ENCODE assay signal across 18 cellular contexts in the genomic region with DNA sequence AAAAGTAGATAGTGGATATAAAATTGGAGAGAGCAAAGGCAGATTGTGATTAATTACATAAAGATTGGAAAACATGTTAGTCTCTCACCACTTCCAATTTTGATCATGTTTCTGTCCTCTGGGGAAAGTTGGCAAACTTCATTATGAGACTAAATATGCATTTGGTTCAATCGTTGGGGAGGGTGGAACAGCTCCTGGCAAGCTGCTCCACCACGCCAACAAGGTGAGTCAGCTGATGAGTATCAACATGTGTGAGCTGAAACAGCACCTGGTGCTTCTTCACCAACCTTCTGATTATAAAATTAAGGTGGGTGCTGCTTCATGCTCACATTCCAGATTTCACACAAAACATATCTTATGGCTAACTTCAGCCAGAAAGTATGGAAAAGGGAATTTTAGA.
DNase-seq lines count a peak whose midpoint lies in the region; ATAC-seq and TF ChIP-seq lines count a peak whose summit lies in the region.
"Had no signal": no experiment of that assay in that cellular context is flagged by ENCODE, and none has a peak within 500 bp of the region (broad histone marks: within the 10 kb centered on the region; RNA-seq: fewer than 3 reads in every experiment).

No MANE protein-coding gene starts in this region.

- H3K4me3 ChIP-seq in SK-N-SH (ENCODE audit: low read depth in 2 of 2, low read length in 1 of 2) (no peak overlapping the region), GM23338 (no peak overlapping the region)
- H3K4me3 ChIP-seq: A549, GM12878 had no signal

- H3F3A ChIP-seq in SK-N-SH (replicated peaks; ENCODE audit: insufficient read depth), result no peaks in the 10 kb centered on the region
- H3F3A ChIP-seq in GM23338 (replicated peaks; ENCODE audit: low read depth), result no peaks in the 10 kb centered on the region

- ATAC-seq in SK-N-SH treated with all-trans-retinoic acid at 6 μM for 48 hours (no peak), GM23338 (no peak)
- no peak for ATAC-seq in activated naive CD4-positive, alpha-beta T cell treated with anti-CD3 and anti-CD28 coated beads, Interleukin-2, amount 50 U/mL, for 72 hours
- ATAC-seq: A549, GM12878 had no signal

- H3K27me3 Mint-ChIP-seq in GM23338 (ENCODE audit: insufficient read depth, low read depth, poor library complexity), result no peaks in the 10 kb centered on the region

- no peak for TF ChIP-seq RAD21 in SK-N-SH (IDR thresholded peaks at IDR 0.05; ENCODE audit: low read length)

- H3K27ac Mint-ChIP-seq in activated naive CD4-positive, alpha-beta T cell treated with anti-CD3 and anti-CD28 coated beads, Interleukin-2, amount 50 U/mL, for 72 hours, result no peak overlapping the region
- H3K27ac Mint-ChIP-seq in GM23338, result no peak overlapping the region
- H3K27ac Mint-ChIP-seq: CD14-positive monocyte had no signal

- no peak overlapping the region for H3K4me3 Mint-ChIP-seq in GM23338
- H3K4me3 Mint-ChIP-seq: CD14-positive monocyte had no signal

- H2AFZ ChIP-seq in SK-N-SH (ENCODE audit: low read depth), result no peak overlapping the region
- H2AFZ ChIP-seq in GM23338, result no peak overlapping the region

- TF ChIP-seq CTCF in SK-N-SH (IDR thresholded peaks at IDR 0.05) (no peak), GM23338 (conservative IDR thresholded peaks at IDR 0.05; ENCODE audit: low read depth in 2 of 2) (no peak)

- no peaks in the 10 kb centered on the region for H3K36me3 ChIP-seq in SK-N-SH (replicated peaks in 1 of 2; ENCODE audit: control insufficient read depth in 1 of 2, insufficient read depth in 2 of 2, low read length in 1 of 2)
- no peaks in the 10 kb centered on the region for H3K36me3 ChIP-seq in GM23338 (ENCODE audit: insufficient read depth)

- no peaks in the 10 kb centered on the region for H3K4me1 ChIP-seq in SK-N-SH (ENCODE audit: control insufficient read depth in 1 of 2, insufficient read depth in 2 of 2, low read depth in 1 of 2, low read length in 1 of 2)
- H3K4me1 ChIP-seq in GM23338 (ENCODE audit: insufficient read depth), result no peaks in the 10 kb centered on the region

- H3K4me1 Mint-ChIP-seq in GM23338, result no peaks in the 10 kb centered on the region
- H3K4me1 Mint-ChIP-seq: CD14-positive monocyte had no signal

- TF ChIP-seq EP300 in SK-N-SH (IDR thresholded peaks at IDR 0.05; ENCODE audit: borderline replicate concordance in 1 of 2, low read depth in 1 of 2, low read length in 1 of 2), result no peak

- peaks cover 5 to 12% of the 10 kb centered on the region in 2 donors for H3K9me3 Mint-ChIP-seq in activated naive CD4-positive, alpha-beta T cell treated with anti-CD3 and anti-CD28 coated beads, Interleukin-2, amount 50 U/mL, for 72 hours
- no peaks in the 10 kb centered on the region for H3K9me3 Mint-ChIP-seq in GM23338

- H3K9me3 ChIP-seq in SK-N-SH, result no peaks in the 10 kb centered on the region
- H3K9me3 ChIP-seq: A549 had no signal

- 14% methylated on average over 2 of the region's 2 CpGs for WGBS in SK-N-SH (ENCODE audit: low lambda C conversion rate)

- H4K20me1 ChIP-seq in SK-N-SH (ENCODE audit: insufficient read depth) (no peaks in the 10 kb centered on the region), GM23338 (replicated peaks; ENCODE audit: insufficient read depth) (no peaks in the 10 kb centered on the region)

- H3K27me3 ChIP-seq in SK-N-SH (ENCODE audit: insufficient read depth) (no peaks in the 10 kb centered on the region), GM23338 (ENCODE audit: insufficient read depth) (no peaks in the 10 kb centered on the region)

- no peaks in the 10 kb centered on the region for H3K36me3 Mint-ChIP-seq in activated naive CD4-positive, alpha-beta T cell treated with anti-CD3 and anti-CD28 coated beads, Interleukin-2, amount 50 U/mL, for 72 hours
- no peaks in the 10 kb centered on the region for H3K36me3 Mint-ChIP-seq in GM23338 (ENCODE audit: low read depth)
- H3K36me3 Mint-ChIP-seq: CD14-positive monocyte had no signal

- CTCF ChIA-PET in SK-N-SH (lab: Yijun Ruan, JAX), result no interaction called here

- H3K9ac ChIP-seq in SK-N-SH, result no peak overlapping the region

- H3K27ac ChIP-seq in SK-N-SH (ENCODE audit: low read depth in 2 of 2, low read length in 1 of 2) (no peak overlapping the region), GM23338 (ENCODE audit: low read depth) (no peak overlapping the region)
- H3K27ac ChIP-seq: A549 had no signal

- H3K4me2 ChIP-seq in SK-N-SH, result no peak overlapping the region
- no peak overlapping the region for H3K4me2 ChIP-seq in GM23338
- H3K4me2 ChIP-seq: A549 had no signal

- DNase-seq in SK-N-SH (no peak), astrocyte of the hippocampus (ENCODE audit: low read depth, low spot score) (peak; percentile 17), iris pigment epithelial cell (ENCODE audit: low read depth) (peak; percentile 28), NCI-H510A treated with DMSO at 0.1 percent for 48 hours (lab: John Stamatoyannopoulos, UW) (no peak), GM23338 (ENCODE audit: low spot score) (no peak)
- no peak for DNase-seq in activated naive CD4-positive, alpha-beta T cell treated with anti-CD3 and anti-CD28 coated beads, Interleukin-2, amount 50 U/mL, for 72 hours (ENCODE audit: low spot score in 2 of 2)
- no peak for DNase-seq in stimulated activated CD4-positive, alpha-beta T cell treated with anti-CD3 and anti-CD28 coated beads, Interleukin-15, amount 100 ng/mL, for 24 hours
- DNase-seq: COR-L47, NCI-H1092, NCI-H1694, NCI-H2107, NCI-H446, NCI-H774, SIG-M5 had no signal

- H3K79me2 ChIP-seq in SK-N-SH (ENCODE audit: insufficient read depth) (no peaks in the 10 kb centered on the region), GM23338 (replicated peaks; ENCODE audit: insufficient read depth) (no peaks in the 10 kb centered on the region)

- 0 out of 2 replicates have a peak, but pooled peaks cover 3% of the 10 kb centered on the region for H3K9me2 ChIP-seq in SK-N-SH
- no peaks in the 10 kb centered on the region for H3K9me2 ChIP-seq in GM23338 (ENCODE audit: insufficient read depth)

- POLR2A ChIA-PET in SK-N-SH (lab: Yijun Ruan, JAX), result no interaction called here

TF ChIP-seq in SK-N-SH treated with all-trans-retinoic acid at 6 μM for 48 hours, 23 proteins besides CTCF, POLR2A, EP300 and RAD21:
- TF ChIP-seq ISL1 (CRISPR knock-in tag; IDR thresholded peaks at IDR 0.05), result peak; percentile 24; the same call in 1 of the 2 replicates
- no peak for TF ChIP-seq ZNF70 (CRISPR knock-in tag; IDR thresholded peaks at IDR 0.05)
- TF ChIP-seq ZFP3 (CRISPR knock-in tag; IDR thresholded peaks at IDR 0.05), result no peak

TF ChIP-seq in SK-N-SH, 30 proteins besides CTCF, POLR2A, EP300 and RAD21:
- TF ChIP-seq MEF2A (IDR thresholded peaks at IDR 0.05; ENCODE audit: borderline replicate concordance, low read depth) (no peak), SMC3 (IDR thresholded peaks at IDR 0.05; ENCODE audit: low read depth, low read length) (no peak), RCOR1 (IDR thresholded peaks at IDR 0.05; ENCODE audit: low read length) (no peak), CHD2 (IDR thresholded peaks at IDR 0.05; ENCODE audit: low read length, partially characterized antibody) (no peak), TAF1 (IDR thresholded peaks at IDR 0.05; ENCODE audit: borderline replicate concordance, low read depth, low read length) (no peak), GATA2 (CRISPR knock-in tag; IDR thresholded peaks at IDR 0.05) (no peak), MXI1 (IDR thresholded peaks at IDR 0.05; ENCODE audit: low read depth, low read length) (no peak), GABPA (IDR thresholded peaks at IDR 0.05; ENCODE audit: low read depth) (no peak), ELF1 (IDR thresholded peaks at IDR 0.05) (no peak), SIN3A (IDR thresholded peaks at IDR 0.05; ENCODE audit: borderline replicate concordance, low read depth, low read length) (no peak)

TF ChIP-seq in GM23338, 12 proteins besides CTCF, POLR2A, EP300 and RAD21 (continues in another document):
- TF ChIP-seq NANOG (IDR thresholded peaks at IDR 0.05; ENCODE audit: borderline replicate concordance), result no peak
- no peak for TF ChIP-seq EZH2phosphoT487 (IDR thresholded peaks at IDR 0.05; ENCODE audit: unreplicated experiment)
- TF ChIP-seq JUNB (IDR thresholded peaks at IDR 0.05; ENCODE audit: unreplicated experiment), result no peak
- TF ChIP-seq ZNF331 (CRISPR knock-in tag; IDR thresholded peaks at IDR 0.05; ENCODE audit: low read depth), result no peak
- TF ChIP-seq EZH2 (IDR thresholded peaks at IDR 0.05; ENCODE audit: low read depth, unreplicated experiment), result no peak
- TF ChIP-seq STAT1 (IDR thresholded peaks at IDR 0.05; ENCODE audit: unreplicated experiment), result no peak
- TF ChIP-seq REST (IDR thresholded peaks at IDR 0.05; ENCODE audit: unreplicated experiment), result no peak

Comparison
In these comparisons a context has a peak if more than half of its experiments do, and no peak if none do; other contexts are left out.
1. DNase-seq: peak in astrocyte of the hippocampus (single experiment) and iris pigment epithelial cell (single experiment); none in SK-N-SH (single experiment), activated naive CD4-positive, alpha-beta T cell treated with anti-CD3 and anti-CD28 coated beads, Interleukin-2, amount 50 U/mL, for 72 hours (0 of 2), stimulated activated CD4-positive, alpha-beta T cell treated with anti-CD3 and anti-CD28 coated beads, Interleukin-15, amount 100 ng/mL, for 24 hours (single experiment), NCI-H510A treated with DMSO at 0.1 percent for 48 hours (single experiment) and GM23338 (single experiment).